In the genomic region with DNA sequence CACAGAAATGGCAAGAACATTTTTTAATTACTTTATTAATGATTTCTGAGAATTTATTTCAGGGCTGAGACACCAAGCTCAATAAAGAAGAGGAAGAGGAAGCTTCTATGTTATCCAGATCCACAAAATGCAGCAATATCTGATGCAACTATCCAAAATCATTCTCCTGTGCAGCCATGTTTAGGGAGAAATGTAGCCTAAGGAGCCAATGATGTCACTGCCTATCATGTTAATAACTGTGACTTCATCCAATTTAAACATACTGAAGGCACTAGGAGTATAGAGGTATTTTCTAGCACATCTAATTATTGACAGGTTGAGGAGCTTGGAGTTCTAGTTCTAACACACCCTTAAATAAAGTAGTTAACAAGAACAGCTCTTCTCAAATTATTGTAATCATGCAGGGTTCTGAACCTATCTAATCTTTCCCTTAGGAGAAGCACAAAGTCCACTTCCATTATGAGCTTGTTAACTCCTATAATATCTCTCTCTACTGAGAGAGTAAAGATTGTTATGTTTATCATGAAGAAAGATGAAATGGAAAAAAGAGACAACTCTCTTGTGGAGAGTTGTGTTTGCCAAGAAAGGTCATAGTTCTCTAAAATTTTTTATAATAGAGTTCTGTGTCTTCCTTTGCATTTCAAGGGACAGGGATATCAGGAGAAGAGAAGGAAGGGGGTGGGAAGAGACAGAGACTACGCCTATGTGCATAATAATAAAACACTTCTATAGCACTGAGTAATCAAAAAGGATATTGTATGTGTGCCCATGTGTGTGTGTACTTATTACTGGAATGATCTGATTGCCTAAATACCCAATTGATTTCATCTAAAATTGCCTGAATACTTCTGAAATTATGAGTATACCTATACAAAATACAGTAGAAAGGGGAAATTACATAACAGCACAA, we compare ENCODE assay signal across 29 cellular contexts.
"Had no signal": no experiment of that assay in that cellular context is flagged by ENCODE, and none has a peak within 500 bp of the region (broad histone marks: within the 10 kb centered on the region; RNA-seq: fewer than 3 reads in every experiment).

No MANE protein-coding gene starts in this region.

- DNase-seq: activated CD4-positive, alpha-beta memory T cell treated with anti-CD3 and anti-CD28 coated beads for 36 hours; activated CD4-positive, alpha-beta T cell treated with anti-CD3 and anti-CD28 coated beads for 36 hours; activated CD4-positive, alpha-beta T cell treated with anti-CD3 and anti-CD28 coated beads, Interleukin-2, amount 50 U/mL, for 1 hour; activated CD8-positive, alpha-beta memory T cell treated with anti-CD3 and anti-CD28 coated beads, Interleukin-2, amount 50 U/mL, for 4 hours; activated gamma-delta T cell treated with Interleukin-2 at 50 U/mL for 16 hours; activated naive CD4-positive, alpha-beta T cell treated with anti-CD3 and anti-CD28 coated beads for 36 hours; activated T-cell treated with anti-CD3 and anti-CD28 coated beads for 4 hours; activated T-cell treated with anti-CD3 and anti-CD28 coated beads, Interleukin-2, amount 50 U/mL, for 4 hours; adrenal gland; caudate nucleus; cerebellar nuclear complex; NCI-H1436 treated with DMSO at 0.1 percent for 48 hours; NCI-H1694 treated with DMSO at 0.1 percent for 48 hours; NCI-H2029; NCI-H2171 treated with DMSO at 0.1 percent for 48 hours; NCI-H2227 treated with DMSO at 0.1 percent for 48 hours; NCI-H524 treated with DMSO at 0.1 percent for 48 hours; SHP77 treated with DMSO at 0.1 percent for 48 hours; SK-N-SH had no signal

- H3K4me2 ChIP-seq: SK-N-SH had no signal

- ATAC-seq: activated CD4-positive, alpha-beta T cell treated with anti-CD3 and anti-CD28 coated beads for 36 hours; activated CD4-positive, CD25-positive, alpha-beta regulatory T cell treated with anti-CD3 and anti-CD28 coated beads, Interleukin-2, amount 50 U/mL, for 24 hours; activated naive CD4-positive, alpha-beta T cell treated with anti-CD3 and anti-CD28 coated beads, Interleukin-2, amount 50 U/mL, for 72 hours; activated T-cell treated with anti-CD3 and anti-CD28 coated beads, Interleukin-2, amount 50 U/mL, for 4 hours; Panc1; WTC11 had no signal

- H3K9me3 ChIP-seq: adrenal gland, SJSA1, SK-N-SH had no signal

- H3K27me3 Mint-ChIP-seq: activated CD4-positive, alpha-beta memory T cell treated with anti-CD3 and anti-CD28 coated beads for 36 hours; activated CD4-positive, alpha-beta T cell treated with anti-CD3 and anti-CD28 coated beads for 36 hours had no signal

- H3K9me3 Mint-ChIP-seq: activated CD4-positive, alpha-beta memory T cell treated with anti-CD3 and anti-CD28 coated beads for 36 hours; activated naive CD4-positive, alpha-beta T cell treated with anti-CD3 and anti-CD28 coated beads for 36 hours; activated naive CD4-positive, alpha-beta T cell treated with anti-CD3 and anti-CD28 coated beads, Interleukin-2, amount 50 U/mL, for 72 hours; activated T-cell treated with anti-CD3 and anti-CD28 coated beads, Interleukin-2, amount 50 U/mL, for 4 hours; activated T-helper 1 cell treated with anti-CD3 and anti-CD28 coated beads, Interleukin-12 subunit alpha, Interleukin-12 subunit beta, Interleukin-2, Interleukin-4 antibody, amounts not matched to agents 30 ng/mL and 10 ng/mL and 1 ng/mL, durations not matched to agents 14 hours and 24 hours and 36 hours; brain; T-helper 1 cell treated with Interleukin-12 subunit alpha and Interleukin-12 subunit beta and Interleukin-4 antibody, amounts not matched to agents 30 μg/mL and 1 μg/mL, for 36 hours; T-helper 2 cell treated with Interferon-gamma antibody and Interleukin-4, amounts not matched to agents 5 μg/mL and 100 μg/mL, for 36 hours; WTC11 had no signal

- H3K36me3 Mint-ChIP-seq: activated CD4-positive, alpha-beta memory T cell treated with anti-CD3 and anti-CD28 coated beads for 36 hours; activated naive CD4-positive, alpha-beta T cell treated with anti-CD3 and anti-CD28 coated beads, Interleukin-2, amount 50 U/mL, for 72 hours; brain; WTC11 had no signal

- H3K9ac ChIP-seq: SK-N-SH had no signal

- H3K27me3 ChIP-seq: adrenal gland, SJSA1 had no signal

- H3K4me1 ChIP-seq: adrenal gland, SJSA1 had no signal

- H3K27ac Mint-ChIP-seq: activated CD4-positive, alpha-beta memory T cell treated with anti-CD3 and anti-CD28 coated beads for 36 hours; activated CD4-positive, alpha-beta T cell treated with anti-CD3 and anti-CD28 coated beads for 36 hours; activated naive CD4-positive, alpha-beta T cell treated with anti-CD3 and anti-CD28 coated beads for 36 hours; activated naive CD4-positive, alpha-beta T cell treated with anti-CD3 and anti-CD28 coated beads, Interleukin-2, amount 50 U/mL, for 72 hours; activated T-helper 1 cell treated with anti-CD3 and anti-CD28 coated beads, Interleukin-12 subunit alpha, Interleukin-12 subunit beta, Interleukin-2, Interleukin-4 antibody, amounts not matched to agents 30 ng/mL and 10 ng/mL and 1 ng/mL, durations not matched to agents 14 hours and 24 hours and 36 hours; T-helper 1 cell treated with Interleukin-12 subunit alpha and Interleukin-12 subunit beta and Interleukin-4 antibody, amounts not matched to agents 30 μg/mL and 1 μg/mL, for 36 hours; T-helper 2 cell treated with Interferon-gamma antibody and Interleukin-4, amounts not matched to agents 5 μg/mL and 100 μg/mL, for 36 hours; WTC11 had no signal

- H3K4me3 Mint-ChIP-seq: activated CD4-positive, alpha-beta memory T cell treated with anti-CD3 and anti-CD28 coated beads for 36 hours; activated CD4-positive, alpha-beta T cell treated with anti-CD3 and anti-CD28 coated beads for 36 hours; activated naive CD4-positive, alpha-beta T cell treated with anti-CD3 and anti-CD28 coated beads for 36 hours; activated T-cell treated with anti-CD3 and anti-CD28 coated beads, Interleukin-2, amount 50 U/mL, for 4 hours; activated T-helper 1 cell treated with anti-CD3 and anti-CD28 coated beads, Interleukin-12 subunit alpha, Interleukin-12 subunit beta, Interleukin-2, Interleukin-4 antibody, amounts not matched to agents 30 ng/mL and 10 ng/mL and 1 ng/mL, durations not matched to agents 14 hours and 24 hours and 36 hours; brain; T-helper 1 cell treated with Interleukin-12 subunit alpha and Interleukin-12 subunit beta and Interleukin-4 antibody, amounts not matched to agents 30 μg/mL and 1 μg/mL, for 36 hours; T-helper 2 cell treated with Interferon-gamma antibody and Interleukin-4, amounts not matched to agents 5 μg/mL and 100 μg/mL, for 36 hours; WTC11 had no signal

- FAIRE-seq: bronchial epithelial cell had no signal

- H3K27ac ChIP-seq: adrenal gland, SJSA1 had no signal

- H3K4me3 ChIP-seq: adrenal gland, SJSA1 had no signal

- H3K36me3 ChIP-seq: adrenal gland, SJSA1 had no signal
